In genomic region chr18:72995558-72995957, GRCh38 we compare ENCODE assay signal across 29 cellular contexts.
"Had no signal": no experiment of that assay in that cellular context is flagged by ENCODE, and none has a peak within 500 bp of the region (broad histone marks: within the 10 kb centered on the region; RNA-seq: fewer than 3 reads in every experiment).

No MANE protein-coding gene starts in this region.

- H3K27ac ChIP-seq: ascending aorta, coronary artery, dorsolateral prefrontal cortex, neutrophil, ovary, stomach, thyroid gland, upper lobe of left lung had no signal

- H3K4me3 ChIP-seq: ascending aorta, coronary artery, dorsolateral prefrontal cortex, ovary, smooth muscle cell, stomach, thyroid gland, upper lobe of left lung had no signal

- H3K27me3 Mint-ChIP-seq: activated CD4-positive, alpha-beta memory T cell treated with anti-CD3 and anti-CD28 coated beads for 36 hours; activated CD4-positive, alpha-beta T cell treated with anti-CD3 and anti-CD28 coated beads, Interleukin-2, amount 10 ng/mL, durations not matched to agents 24 days and 14 days; activated naive CD4-positive, alpha-beta T cell treated with anti-CD3 and anti-CD28 coated beads, Interleukin-2, amount 10 ng/mL, durations not matched to agents 7 days and 5 days; activated naive CD8-positive, alpha-beta T cell treated with anti-CD3 and anti-CD28 coated beads, Interleukin-2, amount 10 ng/mL, durations not matched to agents 7 days and 5 days; naive B cell; progenitor cell of endocrine pancreas; stimulated activated naive B cell treated with anti-CD40 and anti-IgM and Interleukin-4, amounts not matched to agents 10 μg/mL and 1 μg/mL and 100 μg/mL, for 72 hours had no signal

- H3K36me3 Mint-ChIP-seq: activated CD4-positive, alpha-beta memory T cell treated with anti-CD3 and anti-CD28 coated beads for 36 hours; activated naive CD4-positive, alpha-beta T cell treated with anti-CD3 and anti-CD28 coated beads, Interleukin-2, amount 10 ng/mL, durations not matched to agents 7 days and 5 days; activated naive CD8-positive, alpha-beta T cell treated with anti-CD3 and anti-CD28 coated beads, Interleukin-2, amount 10 ng/mL, durations not matched to agents 7 days and 5 days; mesothelial cell of epicardium; naive B cell; stimulated activated naive B cell treated with anti-CD40 and anti-IgM and Interleukin-4, amounts not matched to agents 10 μg/mL and 1 μg/mL and 100 μg/mL, for 72 hours had no signal

- H3K4me3 Mint-ChIP-seq: activated CD4-positive, alpha-beta memory T cell treated with anti-CD3 and anti-CD28 coated beads for 36 hours; activated CD4-positive, alpha-beta T cell treated with anti-CD3 and anti-CD28 coated beads, Interleukin-2, amount 10 ng/mL, durations not matched to agents 24 days and 14 days; activated naive CD4-positive, alpha-beta T cell treated with anti-CD3 and anti-CD28 coated beads, Interleukin-2, amount 10 ng/mL, durations not matched to agents 7 days and 5 days; activated naive CD8-positive, alpha-beta T cell treated with anti-CD3 and anti-CD28 coated beads, Interleukin-2, amount 10 ng/mL, durations not matched to agents 7 days and 5 days; activated T-helper 1 cell treated with anti-CD3 and anti-CD28 coated beads, Interleukin-12 subunit alpha, Interleukin-12 subunit beta, Interleukin-2, Interleukin-4 antibody, amounts not matched to agents 30 ng/mL and 10 ng/mL and 1 ng/mL, durations not matched to agents 14 hours and 24 hours and 36 hours; mesothelial cell of epicardium; naive B cell; nephron progenitor cell; stimulated activated naive B cell treated with anti-CD40 and anti-IgM and Interleukin-4, amounts not matched to agents 10 μg/mL and 1 μg/mL and 100 μg/mL, for 72 hours had no signal

- H3K4me1 ChIP-seq: ascending aorta, stomach, thyroid gland, upper lobe of left lung had no signal

- ATAC-seq: left colon; stimulated activated naive B cell treated with anti-CD40 and anti-IgM and Interleukin-4, amounts not matched to agents 10 μg/mL and 1 μg/mL and 100 μg/mL, for 72 hours had no signal

- H3K9me3 ChIP-seq: ascending aorta, neutrophil, ovary, thyroid gland, upper lobe of left lung had no signal

- H3K9me3 Mint-ChIP-seq: activated CD4-positive, alpha-beta T cell treated with anti-CD3 and anti-CD28 coated beads, Interleukin-2, amount 10 ng/mL, durations not matched to agents 24 days and 14 days; activated naive CD8-positive, alpha-beta T cell treated with anti-CD3 and anti-CD28 coated beads, Interleukin-2, amount 10 ng/mL, durations not matched to agents 7 days and 5 days; activated T-helper 1 cell treated with anti-CD3 and anti-CD28 coated beads, Interleukin-12 subunit alpha, Interleukin-12 subunit beta, Interleukin-2, Interleukin-4 antibody, amounts not matched to agents 30 ng/mL and 10 ng/mL and 1 ng/mL, durations not matched to agents 14 hours and 24 hours and 36 hours; nephron progenitor cell had no signal

- H3K36me3 ChIP-seq: ascending aorta, neutrophil, ovary, stomach, thyroid gland, upper lobe of left lung had no signal

- H3K4me2 ChIP-seq: smooth muscle cell had no signal

- H3K27ac Mint-ChIP-seq: activated CD4-positive, alpha-beta memory T cell treated with anti-CD3 and anti-CD28 coated beads for 36 hours; activated CD4-positive, alpha-beta T cell treated with anti-CD3 and anti-CD28 coated beads, Interleukin-2, amount 10 ng/mL, durations not matched to agents 24 days and 14 days; activated naive CD4-positive, alpha-beta T cell treated with anti-CD3 and anti-CD28 coated beads, Interleukin-2, amount 10 ng/mL, durations not matched to agents 7 days and 5 days; activated naive CD8-positive, alpha-beta T cell treated with anti-CD3 and anti-CD28 coated beads, Interleukin-2, amount 10 ng/mL, durations not matched to agents 7 days and 5 days; activated T-helper 1 cell treated with anti-CD3 and anti-CD28 coated beads, Interleukin-12 subunit alpha, Interleukin-12 subunit beta, Interleukin-2, Interleukin-4 antibody, amounts not matched to agents 30 ng/mL and 10 ng/mL and 1 ng/mL, durations not matched to agents 14 hours and 24 hours and 36 hours; mesothelial cell of epicardium; nephron progenitor cell; progenitor cell of endocrine pancreas; stimulated activated naive B cell treated with anti-CD40 and anti-IgM and Interleukin-4, amounts not matched to agents 10 μg/mL and 1 μg/mL and 100 μg/mL, for 72 hours had no signal

- H3K27me3 ChIP-seq: ascending aorta, dorsolateral prefrontal cortex, neutrophil, ovary, stomach, thyroid gland, upper lobe of left lung had no signal

- H3K4me1 Mint-ChIP-seq: activated CD4-positive, alpha-beta T cell treated with anti-CD3 and anti-CD28 coated beads, Interleukin-2, amount 10 ng/mL, durations not matched to agents 24 days and 14 days; activated naive CD4-positive, alpha-beta T cell treated with anti-CD3 and anti-CD28 coated beads, Interleukin-2, amount 10 ng/mL, durations not matched to agents 7 days and 5 days; activated naive CD8-positive, alpha-beta T cell treated with anti-CD3 and anti-CD28 coated beads, Interleukin-2, amount 10 ng/mL, durations not matched to agents 7 days and 5 days; naive B cell; nephron progenitor cell had no signal

- DNase-seq: activated CD4-positive, alpha-beta memory T cell treated with anti-CD3 and anti-CD28 coated beads for 36 hours; activated CD4-positive, alpha-beta T cell treated with anti-CD3 and anti-CD28 coated beads, Interleukin-2, amount 10 ng/mL, durations not matched to agents 24 days and 14 days; activated CD8-positive, alpha-beta memory T cell treated with anti-CD3 and anti-CD28 coated beads, Interleukin-2, amount 50 U/mL, for 4 hours; activated gamma-delta T cell; activated naive CD4-positive, alpha-beta T cell treated with anti-CD3 and anti-CD28 coated beads, Interleukin-2, amount 10 ng/mL, durations not matched to agents 7 days and 5 days; activated naive CD8-positive, alpha-beta T cell treated with anti-CD3 and anti-CD28 coated beads, Interleukin-2, amount 10 ng/mL, durations not matched to agents 7 days and 5 days; activated T-cell treated with anti-CD3 and anti-CD28 coated beads, Interleukin-2, amount 50 U/mL, for 1 hour; cerebellar nuclear complex; dorsolateral prefrontal cortex; effector memory CD4-positive, alpha-beta T cell; head of caudate nucleus; hippocampal formation; kidney; left colon; naive B cell; nephron progenitor cell; ovary; stimulated activated CD4-positive, alpha-beta T cell treated with anti-CD3 and anti-CD28 coated beads, Interleukin-1b, Interleukin-23, amount 100 ng/mL, for 48 hours; stimulated activated naive B cell treated with anti-CD40 and anti-IgM and Interleukin-4, amounts not matched to agents 10 μg/mL and 1 μg/mL and 100 μg/mL, for 72 hours; stomach; thyroid gland; upper lobe of left lung had no signal
